Comparison of ENCODE assay signal across 7 cellular contexts in genomic region chr3:130002666-130003598, GRCh38. TPM values are rescaled to one million over a fixed set of nuclear protein-coding genes. Genes with fewer than 3 reads are reported as not detected.
DNase-seq lines count a peak whose midpoint lies in the region; ATAC-seq and TF ChIP-seq lines count a peak whose summit lies in the region.
"Not testable (repeated sequence)": the region's sequence is repeated elsewhere in the genome, so short reads cannot be mapped to it uniquely, and the experiment has no call there.

No MANE protein-coding gene starts in this region.

- peak; percentile 64 for ATAC-seq in T-helper 17 cell

- WGBS in esophagus squamous epithelium, 2 donors: 0% methylated on average over 3 of the region's 86 CpGs; no CpG with 5 or more reads in 1 of the 2 donors

- peaks cover 48% of the 10 kb centered on the region for H3K27me3 Mint-ChIP-seq in T-helper 17 cell

- intact Hi-C loops in esophagus squamous epithelium (cut with DNase I): not testable (repeated sequence)

- not testable (repeated sequence) for H3K9me3 ChIP-seq in T-helper 17 cell (ENCODE audit: control insufficient read depth, low read length, poor library complexity, severe bottlenecking); esophagus squamous epithelium

- H3K27ac ChIP-seq in esophagus squamous epithelium: peak overlapping the region in 1 of 4 donors; percentile 62

- POLR2A ChIA-PET in GM10248 (lab: Yijun Ruan, JAX): not testable (repeated sequence)

- not testable (repeated sequence) for H3K36me3 ChIP-seq in esophagus squamous epithelium

- DNase-seq in GM10248 (ENCODE audit: extremely low spot score) (peak; percentile 77), NCI-H1105 (lab: John Stamatoyannopoulos, UW) (peak; percentile 40), T-helper 17 cell (peak; percentile 60 to 74 (median 71)), activated gamma-delta T cell (lab: John Stamatoyannopoulos, UW) (peak; percentile 30), lung microvascular endothelial cell (ENCODE audit: low read depth in 2 of 2) (peak; percentile 16 to 48)
- DNase-seq in esophagus squamous epithelium (lab: John Stamatoyannopoulos, UW): not testable (repeated sequence)
- peak; percentile 32 to 61 for DNase-seq in stimulated activated CD4-positive, alpha-beta T cell treated with anti-CD3 and anti-CD28 coated beads, Interleukin-1b, Interleukin-23, amount 100 ng/mL, for 1 hour (ENCODE audit: low read depth in 2 of 2)

- H3K36me3 Mint-ChIP-seq in T-helper 17 cell (ENCODE audit: low read depth): not testable (repeated sequence)

- peaks cover 0 to 50% (median 0%) of the 10 kb centered on the region in 4 donors for H3K27me3 ChIP-seq in esophagus squamous epithelium

- H3K27ac Mint-ChIP-seq in T-helper 17 cell: not testable (repeated sequence)

- H3K4me3 Mint-ChIP-seq in T-helper 17 cell: peak overlapping the region; percentile 85

- not testable (repeated sequence) for TF ChIP-seq POLR2A in esophagus squamous epithelium (IDR thresholded peaks at IDR 0.05)

- CTCF ChIA-PET in GM10248 (lab: Yijun Ruan, JAX): interaction anchor here (0.6 to 2.1 kb wide), 21 partner anchors 7 to 518 kb away, joined by 3 to 12 read pairs (median 3); no protein-coding TSS in a partner anchor

- TF ChIP-seq CTCF in GM10248 (IDR thresholded peaks at IDR 0.05; ENCODE audit: control extremely low read depth, extremely low read depth, low read depth, missing control alignments) (peak; percentile 91), esophagus squamous epithelium (IDR thresholded peaks at IDR 0.05) (peak; percentile 38 to 92 (median 85))

- H3K4me3 ChIP-seq in esophagus squamous epithelium: peak overlapping the region; percentile 34 to 72 (median 52)

- peaks cover 0 to 13% (median 0%) of the 10 kb centered on the region in 3 donors for H3K4me1 ChIP-seq in esophagus squamous epithelium

- not testable (repeated sequence) for H3K4me1 Mint-ChIP-seq in T-helper 17 cell

RNA-seq across cellular contexts. Expression of gene TRH, which starts 28.4 kb away (rescaled TPM):
- total RNA-seq in T-helper 17 cell (not detected), esophagus squamous epithelium (not detected), lung microvascular endothelial cell (not detected in 2 replicates)
